19 cellular contexts compared by ENCODE assay signal in genomic region chr7:3075441-3075840, GRCh38. TPM values are rescaled to one million over a fixed set of nuclear protein-coding genes. Genes with fewer than 3 reads are reported as not detected.
DNase-seq lines count a peak whose midpoint lies in the region; ATAC-seq, FAIRE-seq and TF ChIP-seq lines count a peak whose summit lies in the region.
"Had no signal": no experiment of that assay in that cellular context is flagged by ENCODE, and none has a peak within 500 bp of the region (broad histone marks: within the 10 kb centered on the region; RNA-seq: fewer than 3 reads in every experiment).

No MANE protein-coding gene starts in this region.

- peak; percentile 86 for FAIRE-seq in urothelium cell line (lab: Jason Lieb, UNC)
- FAIRE-seq: A204.1, GM18507, H54, HTR-8/SVneo had no signal

- H3K23ac ChIP-seq in IMR-90 (ENCODE audit: low read depth, low read length), result no peak overlapping the region

- H4K20me1 ChIP-seq in IMR-90 (ENCODE audit: insufficient read depth, low read length), result no peaks in the 10 kb centered on the region

- H2BK120ac ChIP-seq in IMR-90 (ENCODE audit: low read depth, low read length), result no peak overlapping the region

- no peak for TF ChIP-seq RAD21 in IMR-90 (IDR thresholded peaks at IDR 0.05; ENCODE audit: low read length)

- no TSS peak for BruUV-seq in IMR-90 (replicated peaks; lab: Mats Ljungman, UMichigan)

- no CpG with 5 or more reads among the region's 4 CpGs for WGBS in IMR-90 (ENCODE audit: extremely low coverage in 2 of 2, insufficient read length in 1 of 2), 2 experiments

- no peaks in the 10 kb centered on the region for H3K4me1 ChIP-seq in IMR-90 (ENCODE audit: control insufficient read depth, insufficient read depth, low read length)
- H3K4me1 ChIP-seq: BE2C had no signal

- peaks cover 7% of the 10 kb centered on the region for H3K9me3 ChIP-seq in IMR-90 (ENCODE audit: control insufficient read depth, insufficient read depth, low read length)
- H3K9me3 ChIP-seq: BE2C had no signal

- H3K79me1 ChIP-seq in IMR-90 (ENCODE audit: low read depth in 1 of 2, low read length in 2 of 2), result no peaks in the 10 kb centered on the region

- H3K27me3 ChIP-seq in IMR-90 (ENCODE audit: control insufficient read depth, insufficient read depth, low read length), result no peaks in the 10 kb centered on the region; the same call in 1 of the 2 replicates
- H3K27me3 ChIP-seq: BE2C had no signal

- no peak overlapping the region for H3K56ac ChIP-seq in IMR-90 (ENCODE audit: extremely low read depth, insufficient read depth, low read length)

- no peak overlapping the region for H3K4me3 ChIP-seq in IMR-90 (ENCODE audit: insufficient read depth, low read depth, low read length)
- H3K4me3 ChIP-seq in fibroblast of pulmonary artery (replicated peaks; ENCODE audit: low read depth, low read length), result no peak overlapping the region
- H3K4me3 ChIP-seq: GM23338 had no signal

- H4K5ac ChIP-seq in IMR-90 (ENCODE audit: low read depth, low read length), result no peak overlapping the region

- CTCF ChIA-PET in IMR-90 (lab: Yijun Ruan, JAX), result no interaction called here

- H2BK15ac ChIP-seq in IMR-90 (ENCODE audit: low read depth, low read length), result no peak overlapping the region

- no peak for ATAC-seq in IMR-90 (ENCODE audit: low read depth)
- no peak for ATAC-seq in HG02938 (IDR thresholded peaks at IDR 0.05; ENCODE audit: unreplicated experiment)
- ATAC-seq: GM23338 had no signal

- in situ Hi-C loops in IMR-90 (cut with MboI; ENCODE audit: low sequenced_read_pairs), result no loop called here

- no peak overlapping the region for H4K8ac ChIP-seq in IMR-90 (ENCODE audit: low read depth in 2 of 2, low read length in 2 of 2)

- TF ChIP-seq CTCF in IMR-90 (conservative IDR thresholded peaks at IDR 0.05; ENCODE audit: low read depth, low read length) (no peak), fibroblast of pulmonary artery (IDR thresholded peaks at IDR 0.05; ENCODE audit: low read length, missing control alignments) (no peak)

- dilution Hi-C loops in IMR-90 (cut with HindIII; ENCODE audit: low sequenced_read_pairs, unreplicated experiment), result no loop called here

- no peak overlapping the region for H2BK20ac ChIP-seq in IMR-90 (ENCODE audit: low read depth, low read length)

- no peak overlapping the region for H2AFZ ChIP-seq in IMR-90 (replicated peaks; ENCODE audit: low read length, poor library complexity)
- H2AFZ ChIP-seq: GM23338 had no signal

- H3K14ac ChIP-seq in IMR-90 (replicated peaks; ENCODE audit: low read depth, low read length), result no peak overlapping the region

- no peak overlapping the region for H3K9ac ChIP-seq in IMR-90 (ENCODE audit: low read depth, low read length)

- H2AK5ac ChIP-seq in IMR-90 (ENCODE audit: low read depth, low read length), result no peak overlapping the region

- H2AK9ac ChIP-seq in IMR-90 (replicated peaks; ENCODE audit: low read depth, low read length, poor library complexity), result no peak overlapping the region

- no peak for DNase-seq in IMR-90
- DNase-seq in NOMO-1 treated with DMSO at 0.1 percent for 48 hours (lab: John Stamatoyannopoulos, UW; ENCODE audit: unreplicated experiment), result peak; percentile 53
- peak; percentile 6 for DNase-seq in fibroblast of pulmonary artery (ENCODE audit: low read depth)
- no peak for DNase-seq in urothelium cell line (ENCODE audit: low spot score)
- no peak for DNase-seq in UCSD-AML1 (lab: John Stamatoyannopoulos, UW; ENCODE audit: unreplicated experiment)
- DNase-seq: ACHN; BE2C; C1 segment of cervical spinal cord; CD4-positive, CD25-positive, alpha-beta regulatory T cell; DMS153; DMS79; GDM1; HCEC 1CT had no signal

- no peak for TF ChIP-seq POLR2A in IMR-90 (IDR thresholded peaks at IDR 0.05; ENCODE audit: low read depth, low read length)

- H4K91ac ChIP-seq in IMR-90 (ENCODE audit: insufficient read depth, low read depth, low read length), result no peak overlapping the region

- H3K4ac ChIP-seq in IMR-90 (ENCODE audit: low read depth, low read length), result no peak overlapping the region

- POLR2A ChIA-PET in IMR-90 (lab: Charles Lee; ENCODE audit: unreplicated experiment), result no interaction called here

- intact Hi-C loops in IMR-90 (cut with micrococcal nuclease), result no loop called here

- no peaks in the 10 kb centered on the region for H3K9me1 ChIP-seq in IMR-90 (ENCODE audit: insufficient read depth, low read length)

- no peaks in the 10 kb centered on the region for H3K36me3 ChIP-seq in IMR-90 (ENCODE audit: control insufficient read depth, insufficient read depth, low read length)
- H3K36me3 ChIP-seq: BE2C had no signal

- H2BK5ac ChIP-seq in IMR-90 (ENCODE audit: low read depth, low read length, poor library complexity, severe bottlenecking), result no peak overlapping the region

- H3K27ac ChIP-seq in IMR-90 (ENCODE audit: insufficient read depth, low read length), result no peak overlapping the region

- H3K18ac ChIP-seq in IMR-90 (ENCODE audit: low read depth, low read length), result no peak overlapping the region

- no peak overlapping the region for H3K4me2 ChIP-seq in IMR-90 (ENCODE audit: low read depth, low read length)
- H3K4me2 ChIP-seq: GM23338 had no signal

TF ChIP-seq in IMR-90, 13 proteins besides CTCF, POLR2A, EP300 and RAD21:
- TF ChIP-seq CEBPB (IDR thresholded peaks at IDR 0.05; ENCODE audit: low read depth, low read length), result 0 out of 2 replicates have a peak, but pooled peaks have one; percentile 12
- TF ChIP-seq MXI1 (IDR thresholded peaks at IDR 0.05; ENCODE audit: borderline replicate concordance, low read depth, low read length), result no peak
- no peak for TF ChIP-seq SMC3 (IDR thresholded peaks at IDR 0.05; ENCODE audit: low read depth, low read length)
- no peak for TF ChIP-seq MAFK (IDR thresholded peaks at IDR 0.05; ENCODE audit: low read depth, low read length)
- no peak for TF ChIP-seq RCOR1 (IDR thresholded peaks at IDR 0.05; ENCODE audit: insufficient replicate concordance, low read length)
- no peak for TF ChIP-seq MAZ (IDR thresholded peaks at IDR 0.05; ENCODE audit: borderline replicate concordance, low read depth, low read length)

RNA-seq across cellular contexts. Expression of gene CARD11, which starts 31.8 kb away (rescaled TPM):
- total RNA-seq in IMR-90 (2012; rRNA removed), result 0.18 and 0.28 TPM in 2 replicates
- polyA plus RNA-seq in IMR-90 (2012; rRNA removed), result 0.26 and 0.53 TPM in 2 replicates
- 0.31 TPM in 2 replicates for polyA plus RNA-seq in IMR-90 (2012; cell fraction: cytosol; rRNA removed)
- 0.47 and 0.50 TPM in 2 replicates for polyA plus RNA-seq in IMR-90 (2012; cell fraction: nucleus; rRNA removed; ENCODE audit: low replicate concordance)

Comparison
In these comparisons a context has a peak if more than half of its experiments do, and no peak if none do; other contexts are left out.
1. DNase-seq: peak in NOMO-1 treated with DMSO at 0.1 percent for 48 hours (single experiment) and fibroblast of pulmonary artery (single experiment); none in IMR-90 (single experiment), urothelium cell line (single experiment) and UCSD-AML1 (single experiment).